Comparison of ENCODE assay signal across 14 cellular contexts in genomic region chr9:79662553-79662956, GRCh38.
DNase-seq lines count a peak whose midpoint lies in the region; ATAC-seq, FAIRE-seq and TF ChIP-seq lines count a peak whose summit lies in the region.
"Had no signal": no experiment of that assay in that cellular context is flagged by ENCODE, and none has a peak within 500 bp of the region (broad histone marks: within the 10 kb centered on the region; RNA-seq: fewer than 3 reads in every experiment).

No MANE protein-coding gene starts in this region.

- H3K36me3 ChIP-seq in endothelial cell of umbilical vein (ENCODE audit: control insufficient read depth in 2 of 2, extremely low read depth in 1 of 2, insufficient read depth in 2 of 2, low read length in 2 of 2) (no peaks in the 10 kb centered on the region), pancreas (no peaks in the 10 kb centered on the region), ascending aorta (no peaks in the 10 kb centered on the region)

- intact Hi-C loops in endothelial cell of umbilical vein (cut with micrococcal nuclease) (loop anchor here (1.0 to 10.0 kb wide), 4 partner anchors 20 to 142 kb away; partner anchors contain the start of gene TLE4), pancreas (cut with DNase I) (no loop called here), ascending aorta (cut with DNase I) (no loop called here)

- POLR2A ChIA-PET in endothelial cell of umbilical vein (lab: Charles Lee) = interaction anchor here (0.6 kb wide), 1 partner anchor 39 kb away, joined by 3 read pairs; no protein-coding TSS in a partner anchor

- dilution Hi-C loops in endothelial cell of umbilical vein (cut with MboI; ENCODE audit: extremely low pct_ligation_motif_present, low sequenced_read_pairs) = no loop called here

- no peak for ATAC-seq in pancreas

- no peaks in the 10 kb centered on the region for H4K20me1 ChIP-seq in endothelial cell of umbilical vein (replicated peaks; ENCODE audit: control insufficient read depth, extremely low read depth, insufficient read depth, low read length)

- H3K9me3 ChIP-seq in endothelial cell of umbilical vein (replicated peaks; ENCODE audit: control insufficient read depth, insufficient read depth, low read length) (no peaks in the 10 kb centered on the region), pancreas (no peaks in the 10 kb centered on the region), ascending aorta (no peaks in the 10 kb centered on the region)

- TF ChIP-seq POLR2A in endothelial cell of umbilical vein (IDR thresholded peaks at IDR 0.05; ENCODE audit: low read depth, low read length) = no peak

- peak; percentile 69 for FAIRE-seq in endothelial cell of umbilical vein (lab: Jason Lieb, UNC)
- FAIRE-seq in pancreas (lab: Jason Lieb, UNC) = no peak
- FAIRE-seq: G401.6 had no signal

- H2AFZ ChIP-seq in endothelial cell of umbilical vein (ENCODE audit: low read depth, low read length) = no peak overlapping the region

- H3K27ac ChIP-seq in endothelial cell of umbilical vein (ENCODE audit: insufficient read depth, low read depth, low read length) (peak overlapping the region; percentile 39), pancreas (no peak overlapping the region), ascending aorta (no peak overlapping the region)
- H3K27ac ChIP-seq: 22Rv1 had no signal

- H3K4me3 ChIP-seq in endothelial cell of umbilical vein (replicated peaks in 1 of 3; ENCODE audit: insufficient read depth in 1 of 3, low read depth in 1 of 3, low read length in 3 of 3) = no peak overlapping the region
- no peak overlapping the region for H3K4me3 ChIP-seq in pancreas
- H3K4me3 ChIP-seq in ascending aorta = no peak overlapping the region

- 68 to 77% methylated on average over 6 of the region's 6 CpGs for WGBS in pancreas, 2 donors

- CTCF ChIA-PET in endothelial cell of umbilical vein (lab: Charles Lee) = interaction anchor here (1.2 to 2.4 kb wide), 4 partner anchors 10 to 89 kb away, joined by 3 to 5 read pairs (median 4); no protein-coding TSS in a partner anchor

- H3K27me3 ChIP-seq in endothelial cell of umbilical vein (ENCODE audit: control insufficient read depth in 2 of 2, insufficient read depth in 2 of 2, low read length in 2 of 2) (no peaks in the 10 kb centered on the region), pancreas (no peaks in the 10 kb centered on the region), ascending aorta (no peaks in the 10 kb centered on the region)

- H3K9me1 ChIP-seq in endothelial cell of umbilical vein (replicated peaks; ENCODE audit: control insufficient read depth, extremely low read depth, insufficient read depth, low read length) = no peaks in the 10 kb centered on the region

- H3K4me1 ChIP-seq in endothelial cell of umbilical vein (ENCODE audit: control insufficient read depth, extremely low read depth, insufficient read depth, low read length) = peaks cover 11% of the 10 kb centered on the region
- H3K4me1 ChIP-seq in pancreas = no peaks in the 10 kb centered on the region
- H3K4me1 ChIP-seq in ascending aorta = no peaks in the 10 kb centered on the region

- DNase-seq in DMS53 (lab: John Stamatoyannopoulos, UW) = peak; percentile 24
- no peak for DNase-seq in DMS53 treated with DMSO at 0.1 percent for 48 hours (lab: John Stamatoyannopoulos, UW; ENCODE audit: unreplicated experiment)
- DNase-seq in NCI-H82 (lab: John Stamatoyannopoulos, UW) = peak; percentile 95
- DNase-seq in endothelial cell of umbilical vein (ENCODE audit: low read depth, low spot score) = peak; percentile 90
- DNase-seq in retina = peak; percentile 62
- DNase-seq in pancreas = no peak
- DNase-seq in ascending aorta (ENCODE audit: low spot score in 2 of 2) = no peak
- DNase-seq in NCI-H1436 treated with DMSO at 0.1 percent for 48 hours (lab: John Stamatoyannopoulos, UW) = no peak
- DNase-seq: activated CD4-positive, CD25-positive, alpha-beta regulatory T cell; activated naive CD4-positive, alpha-beta T cell treated with anti-CD3 and anti-CD28 coated beads, Interleukin-2, amount 10 ng/mL, durations not matched to agents 7 days and 5 days; islet precursor cell; NCI-H1092 treated with DMSO at 0.1 percent for 48 hours had no signal

- H3K4me2 ChIP-seq in endothelial cell of umbilical vein (ENCODE audit: insufficient read depth, low read length) = peak overlapping the region; percentile 55

- peak overlapping the region; percentile 6 for H3K9ac ChIP-seq in endothelial cell of umbilical vein (replicated peaks; ENCODE audit: extremely low read depth, insufficient read depth, low read length)

- TF ChIP-seq CTCF in endothelial cell of umbilical vein (IDR thresholded peaks at IDR 0.05; ENCODE audit: extremely low read depth in 1 of 2, insufficient read depth in 1 of 2, low read depth in 1 of 2, low read length in 2 of 2) (no peak), pancreas (IDR thresholded peaks at IDR 0.05) (no peak), ascending aorta (IDR thresholded peaks at IDR 0.05) (no peak)

- no TSS peak for BruUV-seq in endothelial cell of umbilical vein (replicated peaks; lab: Mats Ljungman, UMichigan)

- H3K79me2 ChIP-seq in endothelial cell of umbilical vein (ENCODE audit: control insufficient read depth, insufficient read depth, low read length) = no peaks in the 10 kb centered on the region

TF ChIP-seq in endothelial cell of umbilical vein, 7 proteins besides CTCF, POLR2A, EP300 and RAD21:
- TF ChIP-seq POLR2AphosphoS5 (IDR thresholded peaks at IDR 0.05; ENCODE audit: insufficient read depth, low read depth, low read length) (no peak), GATA2 (IDR thresholded peaks at IDR 0.05; ENCODE audit: insufficient read depth, insufficient read length, low read depth, low read length) (no peak), JUN (IDR thresholded peaks at IDR 0.05; ENCODE audit: borderline replicate concordance, insufficient read depth, insufficient read length, low read depth) (no peak), EZH2 (IDR thresholded peaks at IDR 0.05; ENCODE audit: borderline replicate concordance, low read depth, low read length, severe bottlenecking) (no peak)

Comparison
In these comparisons a context has a peak if more than half of its experiments do, and no peak if none do; other contexts are left out.
1. DNase-seq: peak in DMS53 (single experiment), NCI-H82 (single experiment), endothelial cell of umbilical vein (single experiment) and retina (single experiment); none in DMS53 treated with DMSO at 0.1 percent for 48 hours (single experiment), pancreas (0 of 6), ascending aorta (0 of 2) and NCI-H1436 treated with DMSO at 0.1 percent for 48 hours (single experiment).